ENCODE assay signal across 18 cellular contexts in the genomic region with DNA sequence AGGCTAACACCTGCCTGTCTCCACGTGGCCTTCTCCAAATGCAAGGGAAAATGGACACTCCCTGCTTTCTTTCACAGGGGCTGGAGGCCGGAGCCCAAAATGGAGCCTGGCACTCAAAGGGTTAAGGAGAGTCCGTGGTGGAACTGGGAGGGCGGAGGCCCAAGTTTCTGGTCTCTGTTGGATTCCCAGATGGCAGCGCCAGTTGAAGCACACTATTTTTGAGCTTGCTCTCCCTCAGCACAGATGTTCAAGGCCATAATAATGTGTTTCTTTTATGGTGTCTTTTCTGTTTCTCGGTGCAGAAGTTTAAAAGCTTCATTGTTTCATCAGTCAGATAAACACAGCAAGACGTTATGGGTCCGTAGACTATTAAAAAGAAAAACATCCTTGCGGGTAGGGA.
DNase-seq lines count a peak whose midpoint lies in the region; ATAC-seq and TF ChIP-seq lines count a peak whose summit lies in the region.
"Had no signal": no experiment of that assay in that cellular context is flagged by ENCODE, and none has a peak within 500 bp of the region (broad histone marks: within the 10 kb centered on the region; RNA-seq: fewer than 3 reads in every experiment).

No MANE protein-coding gene starts in this region.

- H3K36me3 ChIP-seq in H7 (replicated peaks; ENCODE audit: control insufficient read depth, insufficient read depth, low read length), result no peaks in the 10 kb centered on the region
- H3K36me3 ChIP-seq in esophagus squamous epithelium, result no peaks in the 10 kb centered on the region
- H3K36me3 ChIP-seq: gastrocnemius medialis, sigmoid colon, suprapubic skin had no signal

- H3K27ac ChIP-seq in cingulate gyrus (ENCODE audit: low read depth, low read length), result peak overlapping the region; percentile 39
- H3K27ac ChIP-seq in temporal lobe (ENCODE audit: low read depth, low read length), result peak overlapping the region; percentile 59
- H3K27ac ChIP-seq in esophagus squamous epithelium, result peak overlapping the region in 1 of 4 donors; percentile 10
- H3K27ac ChIP-seq in coronary artery, result no peak overlapping the region
- H3K27ac ChIP-seq: sigmoid colon, suprapubic skin, VCaP had no signal

- intact Hi-C loops in esophagus squamous epithelium (cut with DNase I), result no loop called here

- H3K4me3 ChIP-seq in H7 (ENCODE audit: insufficient read depth, low read depth, low read length) (no peak overlapping the region), esophagus squamous epithelium (peak overlapping the region in 1 of 4 donors; percentile 10), coronary artery (no peak overlapping the region)
- H3K4me3 ChIP-seq: gastrocnemius medialis, lung, sigmoid colon, suprapubic skin had no signal

- 49 to 64% methylated on average over 8 to 9 of the region's 9 CpGs for WGBS in esophagus squamous epithelium, 2 donors

- DNase-seq in H7 (peak; percentile 57), iPS-NIHi7 (ENCODE audit: extremely low spot score) (peak; percentile 40), esophagus squamous epithelium (lab: John Stamatoyannopoulos, UW) (no peak), coronary artery (ENCODE audit: low spot score) (no peak)
- DNase-seq: activated CD8-positive, alpha-beta T cell treated with anti-CD3 and anti-CD28 coated beads, Interleukin-2, amount 10 ng/mL, durations not matched to agents 7 days and 5 days; activated T-cell treated with anti-CD3 and anti-CD28 coated beads, Interleukin-2, amount 50 U/mL, for 72 hours; DMS153; gastrocnemius medialis; MM.1S; NCI-H82; sigmoid colon had no signal

- peaks cover 0 to 42% (median 11%) of the 10 kb centered on the region in 3 donors for H3K4me1 ChIP-seq in esophagus squamous epithelium

- no peak for ATAC-seq in HG02885 (IDR thresholded peaks at IDR 0.05; ENCODE audit: poor library complexity, unreplicated experiment)
- ATAC-seq: activated CD8-positive, alpha-beta T cell treated with anti-CD3 and anti-CD28 coated beads, Interleukin-2, amount 10 ng/mL, durations not matched to agents 7 days and 5 days; activated T-cell treated with anti-CD3 and anti-CD28 coated beads, Interleukin-2, amount 50 U/mL, for 72 hours; gastrocnemius medialis; HCT116 had no signal

- H3K9me3 ChIP-seq in esophagus squamous epithelium, result no peaks in the 10 kb centered on the region
- H3K9me3 ChIP-seq: gastrocnemius medialis, sigmoid colon, suprapubic skin had no signal

- TF ChIP-seq CTCF in esophagus squamous epithelium (IDR thresholded peaks at IDR 0.05) (no peak), coronary artery (IDR thresholded peaks at IDR 0.05) (no peak)

- no peaks in the 10 kb centered on the region for H3K27me3 ChIP-seq in H7 (ENCODE audit: control insufficient read depth, insufficient read depth, low read length)
- H3K27me3 ChIP-seq in esophagus squamous epithelium, result no peaks in the 10 kb centered on the region
- H3K27me3 ChIP-seq: gastrocnemius medialis, sigmoid colon, suprapubic skin had no signal

- TF ChIP-seq POLR2A in esophagus squamous epithelium (IDR thresholded peaks at IDR 0.05), result no peak

Comparison
In these comparisons a context has a peak if more than half of its experiments do, and no peak if none do; other contexts are left out.
1. DNase-seq: peak in H7 (single experiment) and iPS-NIHi7 (single experiment); none in esophagus squamous epithelium (single experiment) and coronary artery (single experiment).
2. H3K27ac ChIP-seq: peak in cingulate gyrus (single experiment) and temporal lobe (single experiment); none in coronary artery (0 of 2).